Comparison of ENCODE assay signal across 1 cellular context in genomic region chr2:95402370-95403203, GRCh38.
TF ChIP-seq lines count a peak whose summit lies in the region.

A gene with protein sequence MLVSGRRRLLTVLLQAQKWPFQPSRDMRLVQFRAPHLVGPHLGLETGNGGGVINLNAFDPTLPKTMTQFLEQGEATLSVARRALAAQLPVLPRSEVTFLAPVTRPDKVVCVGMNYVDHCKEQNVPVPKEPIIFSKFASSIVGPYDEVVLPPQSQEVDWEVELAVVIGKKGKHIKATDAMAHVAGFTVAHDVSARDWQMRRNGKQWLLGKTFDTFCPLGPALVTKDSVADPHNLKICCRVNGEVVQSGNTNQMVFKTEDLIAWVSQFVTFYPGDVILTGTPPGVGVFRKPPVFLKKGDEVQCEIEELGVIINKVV (plus strand): TSS chr2:95402708. CDS start chr2:95405559, 2,851 bp downstream.

TF ChIP-seq in GM12878, 131 proteins besides CTCF, POLR2A, EP300 and RAD21 (continued from another document and continues in another):
- TF ChIP-seq ZBTB4 (CRISPR knock-in tag; IDR thresholded peaks at IDR 0.05) = no peak
- no peak for TF ChIP-seq RBBP5 (conservative IDR thresholded peaks at IDR 0.05)
- TF ChIP-seq BCL11A (IDR thresholded peaks at IDR 0.05; ENCODE audit: low read depth, low read length) = no peak
- TF ChIP-seq KDM1A (IDR thresholded peaks at IDR 0.05; ENCODE audit: borderline replicate concordance) = no peak
- peak; percentile 72 for TF ChIP-seq DPF2 (IDR thresholded peaks at IDR 0.05)
- 0 out of 4 replicates have a peak, but pooled peaks of 1 of the 2 experiments have one; percentile 17 for TF ChIP-seq IKZF2 (IDR thresholded peaks at IDR 0.05)
- no peak for TF ChIP-seq ATF2 (IDR thresholded peaks at IDR 0.05; ENCODE audit: low read length)
- TF ChIP-seq SMARCA5 (IDR thresholded peaks at IDR 0.05) = peak; percentile 44
- TF ChIP-seq WRNIP1 (IDR thresholded peaks at IDR 0.05; ENCODE audit: borderline replicate concordance, low read depth, low read length) = no peak
- no peak for TF ChIP-seq ZNF622 (IDR thresholded peaks at IDR 0.05)
- TF ChIP-seq, protein P1, sequence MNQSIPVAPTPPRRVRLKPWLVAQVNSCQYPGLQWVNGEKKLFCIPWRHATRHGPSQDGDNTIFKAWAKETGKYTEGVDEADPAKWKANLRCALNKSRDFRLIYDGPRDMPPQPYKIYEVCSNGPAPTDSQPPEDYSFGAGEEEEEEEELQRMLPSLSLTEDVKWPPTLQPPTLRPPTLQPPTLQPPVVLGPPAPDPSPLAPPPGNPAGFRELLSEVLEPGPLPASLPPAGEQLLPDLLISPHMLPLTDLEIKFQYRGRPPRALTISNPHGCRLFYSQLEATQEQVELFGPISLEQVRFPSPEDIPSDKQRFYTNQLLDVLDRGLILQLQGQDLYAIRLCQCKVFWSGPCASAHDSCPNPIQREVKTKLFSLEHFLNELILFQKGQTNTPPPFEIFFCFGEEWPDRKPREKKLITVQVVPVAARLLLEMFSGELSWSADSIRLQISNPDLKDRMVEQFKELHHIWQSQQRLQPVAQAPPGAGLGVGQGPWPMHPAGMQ (IDR thresholded peaks at IDR 0.05; ENCODE audit: borderline replicate concordance) = no peak
- TF ChIP-seq ZNF24 (IDR thresholded peaks at IDR 0.05) = no peak
- TF ChIP-seq IRF3 (IDR thresholded peaks at IDR 0.05) = no peak
- peak; percentile 97 for TF ChIP-seq CREB1 (IDR thresholded peaks at IDR 0.05; ENCODE audit: low read depth)
- peak; percentile 30 to 67; a peak in 2 of 4 replicates for TF ChIP-seq BHLHE40 (IDR thresholded peaks at IDR 0.05; ENCODE audit: borderline replicate concordance in 1 of 2, low read depth in 2 of 2, low read length in 1 of 2)
- peak; percentile 80; the same call in 1 of the 2 replicates for TF ChIP-seq CBFB (IDR thresholded peaks at IDR 0.05; ENCODE audit: low read depth)
- peak; percentile 33 for TF ChIP-seq SP1 (IDR thresholded peaks at IDR 0.05; ENCODE audit: low read depth, low read length)
- no peak for TF ChIP-seq SMC3 (IDR thresholded peaks at IDR 0.05; ENCODE audit: borderline replicate concordance, low read length)
- peak; percentile 92 for TF ChIP-seq BACH1 (IDR thresholded peaks at IDR 0.05; ENCODE audit: borderline replicate concordance)
- TF ChIP-seq, protein P2, sequence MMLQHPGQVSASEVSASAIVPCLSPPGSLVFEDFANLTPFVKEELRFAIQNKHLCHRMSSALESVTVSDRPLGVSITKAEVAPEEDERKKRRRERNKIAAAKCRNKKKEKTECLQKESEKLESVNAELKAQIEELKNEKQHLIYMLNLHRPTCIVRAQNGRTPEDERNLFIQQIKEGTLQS (IDR thresholded peaks at IDR 0.05; ENCODE audit: borderline replicate concordance, extremely low read depth, low read depth, low read length) = peak; percentile 56; the same call in 1 of the 2 replicates
- no peak for TF ChIP-seq BMI1 (IDR thresholded peaks at IDR 0.05; ENCODE audit: borderline replicate concordance)
- TF ChIP-seq, protein P3, sequence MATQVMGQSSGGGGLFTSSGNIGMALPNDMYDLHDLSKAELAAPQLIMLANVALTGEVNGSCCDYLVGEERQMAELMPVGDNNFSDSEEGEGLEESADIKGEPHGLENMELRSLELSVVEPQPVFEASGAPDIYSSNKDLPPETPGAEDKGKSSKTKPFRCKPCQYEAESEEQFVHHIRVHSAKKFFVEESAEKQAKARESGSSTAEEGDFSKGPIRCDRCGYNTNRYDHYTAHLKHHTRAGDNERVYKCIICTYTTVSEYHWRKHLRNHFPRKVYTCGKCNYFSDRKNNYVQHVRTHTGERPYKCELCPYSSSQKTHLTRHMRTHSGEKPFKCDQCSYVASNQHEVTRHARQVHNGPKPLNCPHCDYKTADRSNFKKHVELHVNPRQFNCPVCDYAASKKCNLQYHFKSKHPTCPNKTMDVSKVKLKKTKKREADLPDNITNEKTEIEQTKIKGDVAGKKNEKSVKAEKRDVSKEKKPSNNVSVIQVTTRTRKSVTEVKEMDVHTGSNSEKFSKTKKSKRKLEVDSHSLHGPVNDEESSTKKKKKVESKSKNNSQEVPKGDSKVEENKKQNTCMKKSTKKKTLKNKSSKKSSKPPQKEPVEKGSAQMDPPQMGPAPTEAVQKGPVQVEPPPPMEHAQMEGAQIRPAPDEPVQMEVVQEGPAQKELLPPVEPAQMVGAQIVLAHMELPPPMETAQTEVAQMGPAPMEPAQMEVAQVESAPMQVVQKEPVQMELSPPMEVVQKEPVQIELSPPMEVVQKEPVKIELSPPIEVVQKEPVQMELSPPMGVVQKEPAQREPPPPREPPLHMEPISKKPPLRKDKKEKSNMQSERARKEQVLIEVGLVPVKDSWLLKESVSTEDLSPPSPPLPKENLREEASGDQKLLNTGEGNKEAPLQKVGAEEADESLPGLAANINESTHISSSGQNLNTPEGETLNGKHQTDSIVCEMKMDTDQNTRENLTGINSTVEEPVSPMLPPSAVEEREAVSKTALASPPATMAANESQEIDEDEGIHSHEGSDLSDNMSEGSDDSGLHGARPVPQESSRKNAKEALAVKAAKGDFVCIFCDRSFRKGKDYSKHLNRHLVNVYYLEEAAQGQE (IDR thresholded peaks at IDR 0.05; ENCODE audit: low read depth, low read length) = no peak
- no peak for TF ChIP-seq YBX1 (IDR thresholded peaks at IDR 0.05)
- peak; percentile 79 for TF ChIP-seq NR2C1 (IDR thresholded peaks at IDR 0.05)
- no peak for TF ChIP-seq POLR2AphosphoS2 (IDR thresholded peaks at IDR 0.05; ENCODE audit: low read depth, low read length)
- peak; percentile 18 for TF ChIP-seq PBX3 (IDR thresholded peaks at IDR 0.05; ENCODE audit: insufficient replicate concordance, low read depth, low read length)
- no peak for TF ChIP-seq HDGF (IDR thresholded peaks at IDR 0.05)
- TF ChIP-seq MYB (IDR thresholded peaks at IDR 0.05; ENCODE audit: borderline replicate concordance, low read depth, low read length) = no peak
- TF ChIP-seq MLLT1 (IDR thresholded peaks at IDR 0.05) = no peak
- TF ChIP-seq MAX (IDR thresholded peaks at IDR 0.05; ENCODE audit: low read depth, low read length) = no peak
- peak; percentile 59; the same call in 1 of the 2 replicates for TF ChIP-seq SMAD5 (IDR thresholded peaks at IDR 0.05; ENCODE audit: low read depth)
- TF ChIP-seq TCF3 (IDR thresholded peaks at IDR 0.05; ENCODE audit: borderline replicate concordance, insufficient read depth, low read depth, low read length) = peak; percentile 66; the same call in 1 of the 2 replicates
- no peak for TF ChIP-seq ZBTB40 (IDR thresholded peaks at IDR 0.05; ENCODE audit: borderline replicate concordance)
- peak; percentile 76 for TF ChIP-seq YY1 (IDR thresholded peaks at IDR 0.05; ENCODE audit: low read depth, low read length)
- TF ChIP-seq PAX8 (IDR thresholded peaks at IDR 0.05) = no peak
- TF ChIP-seq TARDBP (IDR thresholded peaks at IDR 0.05; ENCODE audit: borderline replicate concordance) = 0 out of 2 replicates have a peak, but pooled peaks have one; percentile 16
- no peak for TF ChIP-seq JUND (IDR thresholded peaks at IDR 0.05; ENCODE audit: low read depth, low read length)
- no peak for TF ChIP-seq FOXK2 (IDR thresholded peaks at IDR 0.05)
- no peak for TF ChIP-seq MTA3 (IDR thresholded peaks at IDR 0.05; ENCODE audit: borderline replicate concordance, low read length)
- TF ChIP-seq NFIC (IDR thresholded peaks at IDR 0.05; ENCODE audit: low read depth, low read length) = no peak
